ENCODE assay signal across 11 cellular contexts in the genomic region with DNA sequence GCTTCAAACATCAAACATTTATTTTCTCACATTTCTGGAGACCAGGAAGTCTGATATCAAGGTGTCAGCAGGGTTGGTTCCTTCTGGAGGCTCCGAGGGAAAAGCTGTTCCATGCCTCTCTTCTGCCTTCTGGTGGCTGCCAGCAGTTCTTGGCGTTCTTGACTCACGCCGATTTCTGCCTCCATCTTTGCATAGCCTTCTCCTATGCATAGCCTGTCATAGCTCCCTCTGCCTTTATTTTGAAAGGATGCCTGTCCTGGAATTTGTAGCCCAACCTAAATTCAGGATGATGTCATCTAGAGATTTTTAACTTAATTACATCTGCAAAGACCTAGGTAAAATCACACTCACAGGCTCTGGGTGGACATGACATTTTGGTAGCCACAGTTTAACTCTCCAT.
A peak's percentile ranks its signal among the peaks of the same experiment; 100 is the strongest.
DNase-seq lines count a peak whose midpoint lies in the region; ATAC-seq and TF ChIP-seq lines count a peak whose summit lies in the region.
"Had no signal": no experiment of that assay in that cellular context is flagged by ENCODE, and none has a peak within 500 bp of the region (broad histone marks: within the 10 kb centered on the region; RNA-seq: fewer than 3 reads in every experiment).

No MANE protein-coding gene starts in this region.

- CTCF ChIA-PET in T-cell (lab: Charles Lee): no interaction called here

- H3K4me1 ChIP-seq in foreskin keratinocyte: no peaks in the 10 kb centered on the region

- TF ChIP-seq CTCF in foreskin keratinocyte (conservative IDR thresholded peaks at IDR 0.05): peak; percentile 37

- H3K4me3 Mint-ChIP-seq in activated T-cell treated with anti-CD3 and anti-CD28 coated beads, Interleukin-2, amount 50 U/mL, for 72 hours: peak overlapping the region; percentile 14 to 29
- no peak overlapping the region for H3K4me3 Mint-ChIP-seq in activated T-cell treated with anti-CD3 and anti-CD28 coated beads, Interleukin-2, amount 50 U/mL, for 4 hours
- H3K4me3 Mint-ChIP-seq in T-cell: no peak overlapping the region
- H3K4me3 Mint-ChIP-seq: activated naive CD8-positive, alpha-beta T cell treated with anti-CD3 and anti-CD28 coated beads, Interleukin-2, amount 10 ng/mL, durations not matched to agents 7 days and 5 days had no signal

- H3K27ac ChIP-seq in foreskin keratinocyte: no peak overlapping the region

- POLR2A ChIA-PET in T-cell (lab: Charles Lee): interaction anchor here (0.6 kb wide), 2 partner anchors 18 to 888 kb away, joined by 5 to 9 read pairs; no protein-coding TSS in a partner anchor

- ATAC-seq in activated T-cell treated with anti-CD3 and anti-CD28 coated beads, Interleukin-2, amount 50 U/mL, for 72 hours (replicated peaks in 1 of 2): no peak
- no peak for ATAC-seq in activated T-cell treated with anti-CD3 and anti-CD28 coated beads, Interleukin-2, amount 50 U/mL, for 4 hours
- no peak for ATAC-seq in T-cell (replicated peaks in 1 of 4)
- ATAC-seq in foreskin keratinocyte: peak; percentile 53
- no peak for ATAC-seq in HG02970 (IDR thresholded peaks at IDR 0.05; ENCODE audit: low FRiP score, unreplicated experiment)

- no peaks in the 10 kb centered on the region for H3K27me3 Mint-ChIP-seq in activated T-cell treated with anti-CD3 and anti-CD28 coated beads, Interleukin-2, amount 50 U/mL, for 72 hours (ENCODE audit: low read depth)
- H3K27me3 Mint-ChIP-seq in activated T-cell treated with anti-CD3 and anti-CD28 coated beads, Interleukin-2, amount 50 U/mL, for 4 hours (ENCODE audit: low read depth): no peaks in the 10 kb centered on the region
- no peaks in the 10 kb centered on the region for H3K27me3 Mint-ChIP-seq in T-cell
- H3K27me3 Mint-ChIP-seq: activated naive CD8-positive, alpha-beta T cell treated with anti-CD3 and anti-CD28 coated beads, Interleukin-2, amount 10 ng/mL, durations not matched to agents 7 days and 5 days had no signal

- no peak for DNase-seq in activated T-cell treated with anti-CD3 and anti-CD28 coated beads, Interleukin-2, amount 50 U/mL, for 72 hours
- DNase-seq in activated T-cell treated with anti-CD3 and anti-CD28 coated beads, Interleukin-2, amount 50 U/mL, for 4 hours: no peak
- DNase-seq in T-cell: no peak
- no peak for DNase-seq in foreskin keratinocyte
- peak; percentile 54 for DNase-seq in superior temporal gyrus (ENCODE audit: extremely low spot score)
- no peak for DNase-seq in cerebellum (ENCODE audit: low spot score)
- no peak for DNase-seq in OCI-M2 (lab: John Stamatoyannopoulos, UW; ENCODE audit: unreplicated experiment)
- DNase-seq: activated naive CD8-positive, alpha-beta T cell treated with anti-CD3 and anti-CD28 coated beads, Interleukin-2, amount 10 ng/mL, durations not matched to agents 7 days and 5 days; DMS 273 treated with DMSO at 0.1 percent for 48 hours; NCI-H187 had no signal

- peak overlapping the region; percentile 45 for H3K27ac Mint-ChIP-seq in activated T-cell treated with anti-CD3 and anti-CD28 coated beads, Interleukin-2, amount 50 U/mL, for 72 hours
- H3K27ac Mint-ChIP-seq in T-cell: peak overlapping the region; percentile 60 to 81

- no peaks in the 10 kb centered on the region for H3K27me3 ChIP-seq in foreskin keratinocyte

- H3K36me3 Mint-ChIP-seq in activated T-cell treated with anti-CD3 and anti-CD28 coated beads, Interleukin-2, amount 50 U/mL, for 72 hours (ENCODE audit: insufficient read depth in 2 of 2): peaks cover 41 to 79% of the 10 kb centered on the region in 2 donors
- peaks cover 72% of the 10 kb centered on the region for H3K36me3 Mint-ChIP-seq in activated T-cell treated with anti-CD3 and anti-CD28 coated beads, Interleukin-2, amount 50 U/mL, for 4 hours (ENCODE audit: insufficient read depth)
- H3K36me3 Mint-ChIP-seq in T-cell: peaks cover 82% of the 10 kb centered on the region

- peaks cover 78% of the 10 kb centered on the region for H3K4me1 Mint-ChIP-seq in activated T-cell treated with anti-CD3 and anti-CD28 coated beads, Interleukin-2, amount 50 U/mL, for 72 hours (ENCODE audit: low read depth)
- peaks cover 60% of the 10 kb centered on the region for H3K4me1 Mint-ChIP-seq in activated T-cell treated with anti-CD3 and anti-CD28 coated beads, Interleukin-2, amount 50 U/mL, for 4 hours (ENCODE audit: low read depth)
- H3K4me1 Mint-ChIP-seq in T-cell: peaks cover 51 to 65% (median 60%) of the 10 kb centered on the region in 3 donors

- H3K9me3 Mint-ChIP-seq in activated T-cell treated with anti-CD3 and anti-CD28 coated beads, Interleukin-2, amount 50 U/mL, for 72 hours: peaks cover 0 to 3% of the 10 kb centered on the region in 2 donors
- H3K9me3 Mint-ChIP-seq in activated T-cell treated with anti-CD3 and anti-CD28 coated beads, Interleukin-2, amount 50 U/mL, for 4 hours: no peaks in the 10 kb centered on the region
- H3K9me3 Mint-ChIP-seq in T-cell: no peaks in the 10 kb centered on the region
- H3K9me3 Mint-ChIP-seq: activated naive CD8-positive, alpha-beta T cell treated with anti-CD3 and anti-CD28 coated beads, Interleukin-2, amount 10 ng/mL, durations not matched to agents 7 days and 5 days had no signal

Comparison
In these comparisons a context has a peak if more than half of its experiments do, and no peak if none do; other contexts are left out.
1. H3K4me3 Mint-ChIP-seq: peak in activated T-cell treated with anti-CD3 and anti-CD28 coated beads, Interleukin-2, amount 50 U/mL, for 72 hours (2 of 2); none in activated T-cell treated with anti-CD3 and anti-CD28 coated beads, Interleukin-2, amount 50 U/mL, for 4 hours (single experiment) and T-cell (0 of 3).